In the genomic region with DNA sequence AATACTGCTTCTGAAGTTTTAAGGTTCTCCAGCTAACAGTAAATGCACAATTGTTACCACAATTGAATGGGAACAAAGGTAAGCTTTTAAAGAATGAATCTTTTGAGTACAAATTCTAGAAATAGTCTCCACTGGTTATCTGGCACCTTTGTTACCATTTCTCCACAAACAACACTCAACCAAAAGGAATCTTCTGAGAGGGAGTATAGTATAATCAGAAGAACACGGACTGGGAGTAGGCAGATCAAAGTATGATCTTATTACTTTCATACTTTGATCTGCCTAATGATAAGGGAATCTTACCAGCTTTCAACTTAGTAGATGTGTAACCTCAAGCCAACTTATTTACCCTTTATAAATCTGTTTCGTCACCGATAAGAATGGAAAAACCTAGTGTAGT, we compare ENCODE assay signal across 9 cellular contexts. TPM values are rescaled to one million over a fixed set of nuclear protein-coding genes. Genes with fewer than 3 reads are reported as not detected.
DNase-seq lines count a peak whose midpoint lies in the region; ATAC-seq, FAIRE-seq and TF ChIP-seq lines count a peak whose summit lies in the region.
"Had no signal": no experiment of that assay in that cellular context is flagged by ENCODE, and none has a peak within 500 bp of the region (broad histone marks: within the 10 kb centered on the region; RNA-seq: fewer than 3 reads in every experiment).

No MANE protein-coding gene starts in this region.

- H3K27ac Mint-ChIP-seq in T-helper 17 cell, result peak overlapping the region; percentile 97

- H3K27me3 Mint-ChIP-seq in T-helper 17 cell, result no peaks in the 10 kb centered on the region

- POLR2A ChIA-PET in HCT116 (lab: Charles Lee), result interaction anchor here (2.3 kb wide), 1 partner anchor 182 kb away, joined by 6 read pairs; a partner anchor contains a TSS

- TF ChIP-seq CTCF in HCT116 (IDR thresholded peaks at IDR 0.05 in 2 of 3, conservative IDR thresholded peaks at IDR 0.05 in 1 of 3; ENCODE audit: borderline replicate concordance in 1 of 3, insufficient read depth in 1 of 3, low read depth in 2 of 3, low read length in 2 of 3) (no peak), fibroblast of mammary gland (conservative IDR thresholded peaks at IDR 0.05; ENCODE audit: control insufficient read depth, insufficient read depth, low read depth, low read length) (no peak)

- H3K4me1 ChIP-seq in HCT116 (ENCODE audit: control insufficient read depth in 1 of 2, insufficient read depth in 2 of 2, low read length in 2 of 2) (peaks cover 8 to 24% of the 10 kb centered on the region in 2 experiments; a peak in 3 of 4 replicates), small intestine (ENCODE audit: control insufficient read depth in 2 of 2, insufficient read depth in 1 of 2, low read depth in 1 of 2, low read length in 1 of 2) (peaks cover 0 to 11% of the 10 kb centered on the region in 2 donors)

- no peak for FAIRE-seq in small intestine (lab: Jason Lieb, UNC)

- H4K20me1 ChIP-seq in HCT116 (ENCODE audit: insufficient read depth), result no peaks in the 10 kb centered on the region

- no peak for ATAC-seq in HCT116
- no peak for ATAC-seq in T-helper 17 cell
- no peak for ATAC-seq in GM18505 (IDR thresholded peaks at IDR 0.05; ENCODE audit: unreplicated experiment)
- no peak for ATAC-seq in GM18867 (IDR thresholded peaks at IDR 0.05; ENCODE audit: unreplicated experiment)

- peaks cover 7% of the 10 kb centered on the region for H3K36me3 Mint-ChIP-seq in T-helper 17 cell (ENCODE audit: low read depth)

- CTCF ChIA-PET in HCT116 (lab: Charles Lee), result no interaction called here

- no peak overlapping the region for H2AFZ ChIP-seq in HCT116 (ENCODE audit: low read depth, low read length, poor library complexity, severe bottlenecking)

- no peaks in the 10 kb centered on the region for H3K9me2 ChIP-seq in HCT116 (ENCODE audit: insufficient read depth)

- RAD21 ChIA-PET in HCT116 (lab: Charles Lee; ENCODE audit: low non-redundant PET in 1 of 2, low total read pairs in 2 of 2, uncharacterized antibody in 2 of 2, unreplicated experiment in 2 of 2), result no interaction called here

- H3K9me3 ChIP-seq in HCT116 (ENCODE audit: control insufficient read depth in 1 of 2, insufficient read depth in 1 of 2, low read depth in 1 of 2, low read length in 2 of 2) (no peaks in the 10 kb centered on the region), T-helper 17 cell (ENCODE audit: control insufficient read depth, low read length, poor library complexity, severe bottlenecking) (no peaks in the 10 kb centered on the region), small intestine (ENCODE audit: control insufficient read depth, low read depth) (no peaks in the 10 kb centered on the region)

- H3K79me2 ChIP-seq in HCT116 (ENCODE audit: insufficient read depth, low read length), result peaks cover 76% of the 10 kb centered on the region

- no peak for TF ChIP-seq RAD21 in HCT116 (IDR thresholded peaks at IDR 0.05; ENCODE audit: low read depth)

- peak overlapping the region; percentile 97 for H3K4me3 Mint-ChIP-seq in T-helper 17 cell

- DNase-seq in HCT116 (ENCODE audit: low read depth, low spot score), result no peak
- no peak for DNase-seq in T-helper 17 cell
- peak; percentile 8 for DNase-seq in fibroblast of mammary gland (ENCODE audit: low read depth)
- peak; percentile 44 for DNase-seq in small intestine
- no peak for DNase-seq in ecto neural progenitor cell (ENCODE audit: low spot score)
- DNase-seq in NCI-H2171 (lab: John Stamatoyannopoulos, UW), result no peak
- DNase-seq: NCI-H187 had no signal

- H3K27me3 ChIP-seq in HCT116 (ENCODE audit: insufficient read depth, low read length) (no peaks in the 10 kb centered on the region), small intestine (ENCODE audit: control insufficient read depth in 2 of 2, insufficient read depth in 2 of 2, low read length in 2 of 2) (no peaks in the 10 kb centered on the region)

- H3K9ac ChIP-seq in HCT116 (ENCODE audit: low read length), result peak overlapping the region; percentile 95

- peak overlapping the region; percentile 86 for H3K4me2 ChIP-seq in HCT116 (ENCODE audit: low read length)

- BruUV-seq in HCT116 (replicated peaks; lab: Mats Ljungman, UMichigan), result no TSS peak

- WGBS in small intestine, 3 donors, result 19 to 48% (median 46%) methylated on average over 3 of the region's 3 CpGs

- peaks cover 39% of the 10 kb centered on the region for H3K4me1 Mint-ChIP-seq in T-helper 17 cell

- no peak for TF ChIP-seq POLR2A in HCT116 (IDR thresholded peaks at IDR 0.05; ENCODE audit: borderline replicate concordance, extremely low read depth, insufficient read depth, insufficient read length)
- TF ChIP-seq POLR2A in GM18505 (IDR thresholded peaks at IDR 0.05; ENCODE audit: borderline replicate concordance, extremely low read depth, insufficient read depth, insufficient read length), result no peak

- H3K36me3 ChIP-seq in HCT116 (ENCODE audit: control insufficient read depth in 1 of 2, insufficient read depth in 2 of 2, low read length in 2 of 2) (peaks cover 12 to 15% of the 10 kb centered on the region in 2 experiments), small intestine (ENCODE audit: control insufficient read depth in 2 of 2, insufficient read depth in 2 of 2, low read length in 2 of 2) (peaks cover 0 to 2% of the 10 kb centered on the region in 2 donors)

- H3K27ac ChIP-seq in HCT116 (ENCODE audit: low read depth, low read length) (peak overlapping the region; percentile 95; the same call in 1 of the 2 replicates), small intestine (ENCODE audit: low read depth in 1 of 2, low read length in 1 of 2) (no peak overlapping the region)

- peak overlapping the region; percentile 90 to 98 for H3K4me3 ChIP-seq in HCT116 (replicated peaks in 1 of 2; ENCODE audit: low read depth in 1 of 2, low read length in 2 of 2)
- H3K4me3 ChIP-seq in fibroblast of mammary gland (ENCODE audit: control insufficient read depth, low read depth, low read length), result peak overlapping the region; percentile 90
- peak overlapping the region in 1 of 2 donors; percentile 68 for H3K4me3 ChIP-seq in small intestine (ENCODE audit: low read depth in 1 of 2, low read length in 2 of 2)

- intact Hi-C loops in HCT116 (cut with micrococcal nuclease), result no loop called here

TF ChIP-seq in HCT116, 20 proteins besides CTCF, POLR2A, EP300 and RAD21 (continues in another document):
- TF ChIP-seq, protein P1, sequence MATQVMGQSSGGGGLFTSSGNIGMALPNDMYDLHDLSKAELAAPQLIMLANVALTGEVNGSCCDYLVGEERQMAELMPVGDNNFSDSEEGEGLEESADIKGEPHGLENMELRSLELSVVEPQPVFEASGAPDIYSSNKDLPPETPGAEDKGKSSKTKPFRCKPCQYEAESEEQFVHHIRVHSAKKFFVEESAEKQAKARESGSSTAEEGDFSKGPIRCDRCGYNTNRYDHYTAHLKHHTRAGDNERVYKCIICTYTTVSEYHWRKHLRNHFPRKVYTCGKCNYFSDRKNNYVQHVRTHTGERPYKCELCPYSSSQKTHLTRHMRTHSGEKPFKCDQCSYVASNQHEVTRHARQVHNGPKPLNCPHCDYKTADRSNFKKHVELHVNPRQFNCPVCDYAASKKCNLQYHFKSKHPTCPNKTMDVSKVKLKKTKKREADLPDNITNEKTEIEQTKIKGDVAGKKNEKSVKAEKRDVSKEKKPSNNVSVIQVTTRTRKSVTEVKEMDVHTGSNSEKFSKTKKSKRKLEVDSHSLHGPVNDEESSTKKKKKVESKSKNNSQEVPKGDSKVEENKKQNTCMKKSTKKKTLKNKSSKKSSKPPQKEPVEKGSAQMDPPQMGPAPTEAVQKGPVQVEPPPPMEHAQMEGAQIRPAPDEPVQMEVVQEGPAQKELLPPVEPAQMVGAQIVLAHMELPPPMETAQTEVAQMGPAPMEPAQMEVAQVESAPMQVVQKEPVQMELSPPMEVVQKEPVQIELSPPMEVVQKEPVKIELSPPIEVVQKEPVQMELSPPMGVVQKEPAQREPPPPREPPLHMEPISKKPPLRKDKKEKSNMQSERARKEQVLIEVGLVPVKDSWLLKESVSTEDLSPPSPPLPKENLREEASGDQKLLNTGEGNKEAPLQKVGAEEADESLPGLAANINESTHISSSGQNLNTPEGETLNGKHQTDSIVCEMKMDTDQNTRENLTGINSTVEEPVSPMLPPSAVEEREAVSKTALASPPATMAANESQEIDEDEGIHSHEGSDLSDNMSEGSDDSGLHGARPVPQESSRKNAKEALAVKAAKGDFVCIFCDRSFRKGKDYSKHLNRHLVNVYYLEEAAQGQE (IDR thresholded peaks at IDR 0.05; ENCODE audit: low read depth), result no peak
- no peak for TF ChIP-seq POLR2AphosphoS5 (IDR thresholded peaks at IDR 0.05; ENCODE audit: low read depth, low read length)
- no peak for TF ChIP-seq CBX3 (IDR thresholded peaks at IDR 0.05; ENCODE audit: low read depth)
- TF ChIP-seq ZFX (IDR thresholded peaks at IDR 0.05), result no peak
- TF ChIP-seq ELF1 (IDR thresholded peaks at IDR 0.05; ENCODE audit: borderline replicate concordance, low read depth), result no peak
- no peak for TF ChIP-seq TCF7L2 (IDR thresholded peaks at IDR 0.05; ENCODE audit: borderline replicate concordance, extremely low read depth, insufficient read depth, insufficient read length)
- TF ChIP-seq SIN3A (IDR thresholded peaks at IDR 0.05; ENCODE audit: low read depth), result no peak
- TF ChIP-seq CEBPB (IDR thresholded peaks at IDR 0.05; ENCODE audit: low read depth), result no peak
- no peak for TF ChIP-seq EGR1 (IDR thresholded peaks at IDR 0.05; ENCODE audit: low read depth)
- TF ChIP-seq SRF (IDR thresholded peaks at IDR 0.05; ENCODE audit: low read depth), result no peak
- no peak for TF ChIP-seq EZH2 (IDR thresholded peaks at IDR 0.05)
- no peak for TF ChIP-seq SP1 (IDR thresholded peaks at IDR 0.05; ENCODE audit: low read depth)
- no peak for TF ChIP-seq JUND (IDR thresholded peaks at IDR 0.05)
- no peak for TF ChIP-seq FOSL1 (IDR thresholded peaks at IDR 0.05; ENCODE audit: low read depth)
- TF ChIP-seq, protein P2, sequence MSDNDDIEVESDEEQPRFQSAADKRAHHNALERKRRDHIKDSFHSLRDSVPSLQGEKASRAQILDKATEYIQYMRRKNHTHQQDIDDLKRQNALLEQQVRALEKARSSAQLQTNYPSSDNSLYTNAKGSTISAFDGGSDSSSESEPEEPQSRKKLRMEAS (IDR thresholded peaks at IDR 0.05), result no peak

RNA-seq across cellular contexts. Expression of a gene that starts 1.4 kb away (rescaled TPM):
- total RNA-seq in HCT116 (2021; ENCODE audit: unreplicated experiment) (13.5 TPM), T-helper 17 cell (10 to 100 TPM in 1 of 2 donors, 1 to 10 TPM in 1; 8.9 to 10.5 TPM)
- polyA plus RNA-seq in HCT116 (2012), result 7.1 and 8.1 TPM in 2 replicates
- 1 to 10 TPM; 2.7 to 5.7 (median 4.3) TPM for polyA plus RNA-seq in small intestine

RNA-seq across cellular contexts. Expression of a gene that starts 1.7 kb away (rescaled TPM):
- total RNA-seq in HCT116 (2021; ENCODE audit: unreplicated experiment), result 84.3 TPM
- 36.6 and 58.1 TPM in 2 replicates for polyA plus RNA-seq in HCT116 (2012)
- total RNA-seq in T-helper 17 cell, result 10 to 100 TPM; 49.6 to 60.7 TPM
- polyA plus RNA-seq in small intestine, result 10 to 100 TPM; 76.5 to 83.2 (median 78.4) TPM

RNA-seq across cellular contexts. Expression of a gene that starts 43.3 kb away (rescaled TPM):
- total RNA-seq in HCT116 (2021; ENCODE audit: unreplicated experiment) (26.6 TPM), T-helper 17 cell (1 to 10 TPM; 1.1 to 3.5 TPM)
- polyA plus RNA-seq in HCT116 (2012), result 10.4 and 13.0 TPM in 2 replicates
- polyA plus RNA-seq in small intestine, result 1 to 10 TPM; 1.6 to 2.4 (median 1.9) TPM

Comparison
In these comparisons a context has a peak if more than half of its experiments do, and no peak if none do; other contexts are left out.
1. DNase-seq: peak in fibroblast of mammary gland (single experiment) and small intestine (single experiment); none in HCT116 (single experiment), T-helper 17 cell (0 of 3), ecto neural progenitor cell (single experiment) and NCI-H2171 (single experiment).